In the genomic region with DNA sequence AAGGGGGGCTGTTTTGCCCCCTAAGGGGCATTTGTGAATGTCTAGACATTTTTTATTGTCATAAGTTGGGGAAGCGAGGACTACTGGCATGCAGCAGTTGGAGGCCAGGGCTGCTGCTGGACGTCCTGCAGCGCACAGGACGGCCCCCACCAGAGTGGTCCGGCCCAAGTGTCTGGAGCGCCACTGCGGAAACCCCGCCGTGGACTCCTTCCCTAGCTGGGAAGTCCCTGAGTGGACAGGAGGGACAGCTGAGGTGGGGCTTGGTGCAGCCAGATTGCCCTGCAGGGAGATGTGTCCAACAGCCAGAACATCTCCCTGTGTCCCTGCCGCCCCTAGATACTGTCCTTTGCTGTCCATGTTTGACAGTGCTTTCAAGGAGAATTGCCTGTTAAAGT, we compare ENCODE assay signal across 1 cellular context.
TF ChIP-seq lines count a peak whose summit lies in the region.

No MANE protein-coding gene starts in this region.

TF ChIP-seq in WTC11, 78 proteins besides CTCF, POLR2A, EP300 and RAD21:
- no peak for TF ChIP-seq HMGA2 (CRISPR knock-in tag; IDR thresholded peaks at IDR 0.05)
- TF ChIP-seq PRRX2 (CRISPR knock-in tag; IDR thresholded peaks at IDR 0.05), result no peak
- no peak for TF ChIP-seq SMAD3 (CRISPR knock-in tag; IDR thresholded peaks at IDR 0.05; ENCODE audit: borderline replicate concordance)
- no peak for TF ChIP-seq JUN (CRISPR knock-in tag; IDR thresholded peaks at IDR 0.05)
- no peak for TF ChIP-seq NFYB (CRISPR knock-in tag; conservative IDR thresholded peaks at IDR 0.05; ENCODE audit: low read depth)
- no peak for TF ChIP-seq FOXJ3 (CRISPR knock-in tag; IDR thresholded peaks at IDR 0.05; ENCODE audit: borderline replicate concordance)
- TF ChIP-seq, protein P1, sequence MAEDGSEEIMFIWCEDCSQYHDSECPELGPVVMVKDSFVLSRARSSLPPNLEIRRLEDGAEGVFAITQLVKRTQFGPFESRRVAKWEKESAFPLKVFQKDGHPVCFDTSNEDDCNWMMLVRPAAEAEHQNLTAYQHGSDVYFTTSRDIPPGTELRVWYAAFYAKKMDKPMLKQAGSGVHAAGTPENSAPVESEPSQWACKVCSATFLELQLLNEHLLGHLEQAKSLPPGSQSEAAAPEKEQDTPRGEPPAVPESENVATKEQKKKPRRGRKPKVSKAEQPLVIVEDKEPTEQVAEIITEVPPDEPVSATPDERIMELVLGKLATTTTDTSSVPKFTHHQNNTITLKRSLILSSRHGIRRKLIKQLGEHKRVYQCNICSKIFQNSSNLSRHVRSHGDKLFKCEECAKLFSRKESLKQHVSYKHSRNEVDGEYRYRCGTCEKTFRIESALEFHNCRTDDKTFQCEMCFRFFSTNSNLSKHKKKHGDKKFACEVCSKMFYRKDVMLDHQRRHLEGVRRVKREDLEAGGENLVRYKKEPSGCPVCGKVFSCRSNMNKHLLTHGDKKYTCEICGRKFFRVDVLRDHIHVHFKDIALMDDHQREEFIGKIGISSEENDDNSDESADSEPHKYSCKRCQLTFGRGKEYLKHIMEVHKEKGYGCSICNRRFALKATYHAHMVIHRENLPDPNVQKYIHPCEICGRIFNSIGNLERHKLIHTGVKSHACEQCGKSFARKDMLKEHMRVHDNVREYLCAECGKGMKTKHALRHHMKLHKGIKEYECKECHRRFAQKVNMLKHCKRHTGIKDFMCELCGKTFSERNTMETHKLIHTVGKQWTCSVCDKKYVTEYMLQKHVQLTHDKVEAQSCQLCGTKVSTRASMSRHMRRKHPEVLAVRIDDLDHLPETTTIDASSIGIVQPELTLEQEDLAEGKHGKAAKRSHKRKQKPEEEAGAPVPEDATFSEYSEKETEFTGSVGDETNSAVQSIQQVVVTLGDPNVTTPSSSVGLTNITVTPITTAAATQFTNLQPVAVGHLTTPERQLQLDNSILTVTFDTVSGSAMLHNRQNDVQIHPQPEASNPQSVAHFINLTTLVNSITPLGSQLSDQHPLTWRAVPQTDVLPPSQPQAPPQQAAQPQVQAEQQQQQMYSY (CRISPR knock-in tag; IDR thresholded peaks at IDR 0.05), result no peak
- TF ChIP-seq, protein P2, sequence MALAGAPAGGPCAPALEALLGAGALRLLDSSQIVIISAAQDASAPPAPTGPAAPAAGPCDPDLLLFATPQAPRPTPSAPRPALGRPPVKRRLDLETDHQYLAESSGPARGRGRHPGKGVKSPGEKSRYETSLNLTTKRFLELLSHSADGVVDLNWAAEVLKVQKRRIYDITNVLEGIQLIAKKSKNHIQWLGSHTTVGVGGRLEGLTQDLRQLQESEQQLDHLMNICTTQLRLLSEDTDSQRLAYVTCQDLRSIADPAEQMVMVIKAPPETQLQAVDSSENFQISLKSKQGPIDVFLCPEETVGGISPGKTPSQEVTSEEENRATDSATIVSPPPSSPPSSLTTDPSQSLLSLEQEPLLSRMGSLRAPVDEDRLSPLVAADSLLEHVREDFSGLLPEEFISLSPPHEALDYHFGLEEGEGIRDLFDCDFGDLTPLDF (CRISPR knock-in tag; IDR thresholded peaks at IDR 0.05), result no peak
- no peak for TF ChIP-seq ZBTB21 (CRISPR knock-in tag; IDR thresholded peaks at IDR 0.05; ENCODE audit: borderline replicate concordance)
- no peak for TF ChIP-seq OVOL2 (CRISPR knock-in tag; IDR thresholded peaks at IDR 0.05; ENCODE audit: borderline replicate concordance)
- TF ChIP-seq, protein P3, sequence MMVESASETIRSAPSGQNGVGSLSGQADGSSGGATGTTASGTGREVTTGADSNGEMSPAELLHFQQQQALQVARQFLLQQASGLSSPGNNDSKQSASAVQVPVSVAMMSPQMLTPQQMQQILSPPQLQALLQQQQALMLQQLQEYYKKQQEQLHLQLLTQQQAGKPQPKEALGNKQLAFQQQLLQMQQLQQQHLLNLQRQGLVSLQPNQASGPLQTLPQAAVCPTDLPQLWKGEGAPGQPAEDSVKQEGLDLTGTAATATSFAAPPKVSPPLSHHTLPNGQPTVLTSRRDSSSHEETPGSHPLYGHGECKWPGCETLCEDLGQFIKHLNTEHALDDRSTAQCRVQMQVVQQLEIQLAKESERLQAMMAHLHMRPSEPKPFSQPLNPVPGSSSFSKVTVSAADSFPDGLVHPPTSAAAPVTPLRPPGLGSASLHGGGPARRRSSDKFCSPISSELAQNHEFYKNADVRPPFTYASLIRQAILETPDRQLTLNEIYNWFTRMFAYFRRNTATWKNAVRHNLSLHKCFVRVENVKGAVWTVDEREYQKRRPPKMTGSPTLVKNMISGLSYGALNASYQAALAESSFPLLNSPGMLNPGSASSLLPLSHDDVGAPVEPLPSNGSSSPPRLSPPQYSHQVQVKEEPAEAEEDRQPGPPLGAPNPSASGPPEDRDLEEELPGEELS (CRISPR knock-in tag; IDR thresholded peaks at IDR 0.05), result no peak
- TF ChIP-seq KAT7 (CRISPR knock-in tag; IDR thresholded peaks at IDR 0.05; ENCODE audit: borderline replicate concordance), result no peak
- TF ChIP-seq, protein P4, sequence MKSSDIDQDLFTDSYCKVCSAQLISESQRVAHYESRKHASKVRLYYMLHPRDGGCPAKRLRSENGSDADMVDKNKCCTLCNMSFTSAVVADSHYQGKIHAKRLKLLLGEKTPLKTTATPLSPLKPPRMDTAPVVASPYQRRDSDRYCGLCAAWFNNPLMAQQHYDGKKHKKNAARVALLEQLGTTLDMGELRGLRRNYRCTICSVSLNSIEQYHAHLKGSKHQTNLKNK (CRISPR knock-in tag; IDR thresholded peaks at IDR 0.05), result no peak
- no peak for TF ChIP-seq ZNF396 (CRISPR knock-in tag; IDR thresholded peaks at IDR 0.05; ENCODE audit: borderline replicate concordance)
- TF ChIP-seq TEAD4 (CRISPR knock-in tag; IDR thresholded peaks at IDR 0.05), result no peak
TF ChIP-seq in WTC11: peak in this region for 0.
